Comparison of ENCODE assay signal across 29 cellular contexts in genomic region chr3:50210510-50211367, GRCh38. TPM values are rescaled to one million over a fixed set of nuclear protein-coding genes. Genes with fewer than 3 reads are reported as not detected.
DNase-seq lines count a peak whose midpoint lies in the region; ATAC-seq, FAIRE-seq and TF ChIP-seq lines count a peak whose summit lies in the region.
"Had no signal": no experiment of that assay in that cellular context is flagged by ENCODE, and none has a peak within 500 bp of the region (broad histone marks: within the 10 kb centered on the region; RNA-seq: fewer than 3 reads in every experiment).

No MANE protein-coding gene starts in this region.

- H3K4me2 ChIP-seq in HepG2 (ENCODE audit: low read depth, low read length), result peak overlapping the region; percentile 79

- in situ Hi-C loops in HepG2 (cut with HindIII; ENCODE audit: extremely low pct_ligation_motif_present, low pct_unique_long_range_greater_than_20kb), result no loop called here

- peak overlapping the region; percentile 87 for H3K27ac ChIP-seq in WERI-Rb-1
- H3K27ac ChIP-seq in HepG2 (ENCODE audit: extremely low read length, insufficient read depth, low read length), result peak overlapping the region; percentile 99
- H3K27ac ChIP-seq: BLaER1, brain microvascular endothelial cell, esophagus muscularis mucosa, gastroesophageal sphincter, stomach, upper lobe of left lung had no signal

- H3K27me3 Mint-ChIP-seq in activated T-helper 2 cell treated with anti-CD3 and anti-CD28 coated beads, Interferon-gamma antibody, Interleukin-2, Interleukin-4, amounts not matched to agents 10 μg/mL and 5 μg/mL and 100 μg/mL, durations not matched to agents 14 hours and 24 hours and 36 hours (ENCODE audit: low read depth), result peaks cover 21% of the 10 kb centered on the region

- peak; percentile 77 for DNase-seq in DMS53 (lab: John Stamatoyannopoulos, UW)
- peak; percentile 88 for DNase-seq in NCI-H146 (lab: John Stamatoyannopoulos, UW)
- DNase-seq in WERI-Rb-1, result peak; percentile 35
- peak; percentile 81 for DNase-seq in HepG2 (ENCODE audit: low spot score)
- no peak for DNase-seq in BE2C
- no peak for DNase-seq in GM12891 (ENCODE audit: insufficient read length, low spot score)
- DNase-seq in activated T-helper 2 cell treated with anti-CD3 and anti-CD28 coated beads, Interferon-gamma antibody, Interleukin-2, Interleukin-4, amounts not matched to agents 10 μg/mL and 5 μg/mL and 100 μg/mL, durations not matched to agents 14 hours and 24 hours and 36 hours (ENCODE audit: low spot score), result no peak
- DNase-seq: activated CD4-positive, alpha-beta T cell treated with anti-CD3 and anti-CD28 coated beads, Interleukin-2, amount 50 U/mL, for 4 hours; activated effector memory CD4-positive, alpha-beta T cell treated with anti-CD3 and anti-CD28 coated beads, Interleukin-2, amount 50 U/mL, for 16 hours; activated naive CD8-positive, alpha-beta T cell treated with anti-CD3 and anti-CD28 coated beads, Interleukin-2, amount 50 U/mL, for 24 hours; brain microvascular endothelial cell; GOT3; mesendoderm; MM.1S; naive thymus-derived CD4-positive, alpha-beta T cell; NCI-H1694; NCI-H2227 treated with DMSO at 0.1 percent for 48 hours; retina; stimulated activated CD4-positive, alpha-beta T cell treated with anti-CD3 and anti-CD28 coated beads, Interleukin-12 subunit alpha, Interleukin-12 subunit beta, amount 100 ng/mL, for 4 hours; stomach; T-helper 2 cell; upper lobe of left lung had no signal

- no peak for TF ChIP-seq CTCF in WERI-Rb-1 (IDR thresholded peaks at IDR 0.05; ENCODE audit: low read depth, low read length)
- no peak for TF ChIP-seq CTCF in HepG2 (CRISPR knock-in tag; IDR thresholded peaks at IDR 0.05)
- no peak for TF ChIP-seq CTCF in BE2C (IDR thresholded peaks at IDR 0.05; ENCODE audit: low read depth, low read length)

- H3K9ac ChIP-seq in HepG2 (ENCODE audit: insufficient read depth, low read depth, low read length), result peak overlapping the region; percentile 74
- H3K9ac ChIP-seq: BLaER1 had no signal

- no peaks in the 10 kb centered on the region for H3K36me3 Mint-ChIP-seq in activated T-helper 2 cell treated with anti-CD3 and anti-CD28 coated beads, Interferon-gamma antibody, Interleukin-2, Interleukin-4, amounts not matched to agents 10 μg/mL and 5 μg/mL and 100 μg/mL, durations not matched to agents 14 hours and 24 hours and 36 hours (ENCODE audit: low read depth)
- H3K36me3 Mint-ChIP-seq: naive thymus-derived CD4-positive, alpha-beta T cell had no signal

- H3K27ac Mint-ChIP-seq in activated T-helper 2 cell treated with anti-CD3 and anti-CD28 coated beads, Interferon-gamma antibody, Interleukin-2, Interleukin-4, amounts not matched to agents 10 μg/mL and 5 μg/mL and 100 μg/mL, durations not matched to agents 14 hours and 24 hours and 36 hours, result no peak overlapping the region
- H3K27ac Mint-ChIP-seq: activated naive CD8-positive, alpha-beta T cell treated with anti-CD3 and anti-CD28 coated beads, Interleukin-2, amount 50 U/mL, for 24 hours; naive thymus-derived CD4-positive, alpha-beta T cell had no signal

- H3K9me3 ChIP-seq in WERI-Rb-1 (ENCODE audit: severe bottlenecking), result no peaks in the 10 kb centered on the region
- H3K9me3 ChIP-seq in HepG2 (ENCODE audit: low read length), result no peaks in the 10 kb centered on the region
- no peaks in the 10 kb centered on the region for H3K9me3 ChIP-seq in BE2C
- H3K9me3 ChIP-seq: BLaER1, esophagus muscularis mucosa, gastroesophageal sphincter, stomach, upper lobe of left lung had no signal

- H4K20me1 ChIP-seq in HepG2 (ENCODE audit: insufficient read depth, low read length), result peaks cover 4% of the 10 kb centered on the region; the same call in 1 of the 2 replicates

- FAIRE-seq in HepG2 (lab: Jason Lieb, UNC) (peak; percentile 60), GM12891 (lab: Jason Lieb, UNC) (no peak)

- H3K4me3 Mint-ChIP-seq in activated T-helper 2 cell treated with anti-CD3 and anti-CD28 coated beads, Interferon-gamma antibody, Interleukin-2, Interleukin-4, amounts not matched to agents 10 μg/mL and 5 μg/mL and 100 μg/mL, durations not matched to agents 14 hours and 24 hours and 36 hours (ENCODE audit: low read depth), result no peak overlapping the region
- H3K4me3 Mint-ChIP-seq: activated naive CD8-positive, alpha-beta T cell treated with anti-CD3 and anti-CD28 coated beads, Interleukin-2, amount 50 U/mL, for 24 hours; naive thymus-derived CD4-positive, alpha-beta T cell had no signal

- H3K27me3 ChIP-seq in WERI-Rb-1 (ENCODE audit: insufficient read depth, low read depth, severe bottlenecking), result no peaks in the 10 kb centered on the region
- H3K27me3 ChIP-seq in HepG2 (ENCODE audit: control insufficient read depth in 1 of 2, insufficient read depth in 2 of 2, low read length in 2 of 2), result no peaks in the 10 kb centered on the region
- H3K27me3 ChIP-seq in BE2C, result peaks cover 3% of the 10 kb centered on the region

- TF ChIP-seq EP300 in HepG2 (IDR thresholded peaks at IDR 0.05; ENCODE audit: low read depth in 2 of 2, low read length in 2 of 2), result peak in 1 of 2 experiments; percentile 88; a peak in 3 of 4 replicates
- TF ChIP-seq EP300 in HepG2 (CRISPR knock-in tag; IDR thresholded peaks at IDR 0.05; ENCODE audit: borderline replicate concordance), result peak; percentile 80; the same call in 1 of the 2 replicates

- H3K4me1 ChIP-seq in HepG2 (ENCODE audit: insufficient read depth, low read length) (peaks cover 83% of the 10 kb centered on the region), BE2C (no peaks in the 10 kb centered on the region)

- CTCF ChIA-PET in HepG2 (lab: Yijun Ruan, JAX; ENCODE audit: low intra/inter-chr PET ratio, low total read pairs), result interaction anchor here (2.7 kb wide), 1 partner anchor 16 kb away, joined by 15 read pairs; no protein-coding TSS in a partner anchor

- POLR2A ChIA-PET in HepG2 (lab: Yijun Ruan, JAX), result interaction anchor here (0.6 to 16.5 kb wide), 20 partner anchors 5 to 126 kb away, joined by 3 to 844 read pairs (median 9); partner anchors contain the start of genes GNAI2, GNAT1, HYAL1 and HYAL3

- peaks cover 45% of the 10 kb centered on the region for H3K79me2 ChIP-seq in HepG2 (ENCODE audit: insufficient read depth, low read length)

- peak; percentile 69 for ATAC-seq in HepG2
- ATAC-seq in HG03025 (IDR thresholded peaks at IDR 0.05; ENCODE audit: low FRiP score, unreplicated experiment), result no peak
- ATAC-seq: activated naive CD8-positive, alpha-beta T cell treated with anti-CD3 and anti-CD28 coated beads, Interleukin-2, amount 50 U/mL, for 24 hours; gastroesophageal sphincter; naive thymus-derived CD4-positive, alpha-beta T cell; Panc1 had no signal

- 0 out of 2 replicates have a peak, but pooled peaks have one; percentile 29 for TF ChIP-seq RAD21 in HepG2 (CRISPR knock-in tag; IDR thresholded peaks at IDR 0.05)

- H3K4me3 ChIP-seq in WERI-Rb-1 (ENCODE audit: low read depth, low read length) (no peak overlapping the region), HepG2 (replicated peaks in 1 of 3; ENCODE audit: insufficient read depth in 1 of 3, low read depth in 2 of 3, low read length in 3 of 3) (peak overlapping the region in 2 of 3 experiments; percentile 15 to 61; a peak in 3 of 6 replicates), BE2C (ENCODE audit: low read depth, low read length) (no peak overlapping the region)
- H3K4me3 ChIP-seq: BLaER1, esophagus muscularis mucosa, gastroesophageal sphincter, stomach, upper lobe of left lung had no signal

- no peak overlapping the region for H2AFZ ChIP-seq in HepG2 (ENCODE audit: low read length)

- WGBS in HepG2 (ENCODE audit: low lambda C conversion rate), result 0% methylated on average over 2 of the region's 13 CpGs

- intact Hi-C loops in HepG2 (cut with micrococcal nuclease; ENCODE audit: unreplicated experiment), result loop anchor here (1.0 kb wide), 1 partner anchor 15 kb away; no protein-coding TSS in a partner anchor
- intact Hi-C loops in activated T-helper 2 cell treated with anti-CD3 and anti-CD28 coated beads, Interferon-gamma antibody, Interleukin-2, Interleukin-4, amounts not matched to agents 10 μg/mL and 5 μg/mL and 100 μg/mL, durations not matched to agents 14 hours and 24 hours and 36 hours (cut with micrococcal nuclease), result no loop called here

- H3K4me1 Mint-ChIP-seq in activated T-helper 2 cell treated with anti-CD3 and anti-CD28 coated beads, Interferon-gamma antibody, Interleukin-2, Interleukin-4, amounts not matched to agents 10 μg/mL and 5 μg/mL and 100 μg/mL, durations not matched to agents 14 hours and 24 hours and 36 hours (ENCODE audit: low read depth), result no peaks in the 10 kb centered on the region
- H3K4me1 Mint-ChIP-seq: naive thymus-derived CD4-positive, alpha-beta T cell had no signal

- H3K9me3 Mint-ChIP-seq in activated T-helper 2 cell treated with anti-CD3 and anti-CD28 coated beads, Interferon-gamma antibody, Interleukin-2, Interleukin-4, amounts not matched to agents 10 μg/mL and 5 μg/mL and 100 μg/mL, durations not matched to agents 14 hours and 24 hours and 36 hours, result no peaks in the 10 kb centered on the region
- H3K9me3 Mint-ChIP-seq: activated naive CD8-positive, alpha-beta T cell treated with anti-CD3 and anti-CD28 coated beads, Interleukin-2, amount 50 U/mL, for 24 hours; naive thymus-derived CD4-positive, alpha-beta T cell had no signal

- no TSS peak for BruUV-seq in HepG2 (replicated peaks; lab: Mats Ljungman, UMichigan)

- H3K36me3 ChIP-seq in WERI-Rb-1 (peaks cover 13% of the 10 kb centered on the region; the same call in 1 of the 2 replicates), HepG2 (replicated peaks in 1 of 2; ENCODE audit: control insufficient read depth in 1 of 2, insufficient read depth in 2 of 2, low read length in 2 of 2) (peaks cover 4 to 22% of the 10 kb centered on the region in 2 experiments; a peak in 4 of 5 replicates), BE2C (no peaks in the 10 kb centered on the region)
- H3K36me3 ChIP-seq: BLaER1, brain microvascular endothelial cell, esophagus muscularis mucosa, gastroesophageal sphincter, stomach, upper lobe of left lung had no signal

- TF ChIP-seq POLR2A in HepG2 (IDR thresholded peaks at IDR 0.05; ENCODE audit: insufficient read depth in 1 of 2, low read depth in 2 of 2, low read length in 2 of 2) (no peak), GM12891 (IDR thresholded peaks at IDR 0.05; ENCODE audit: low read depth, low read length) (no peak)

RNA-seq across cellular contexts. Expression of gene SLC38A3, which starts 5.7 kb away (rescaled TPM):
- 14.3 and 29.8 TPM in 2 replicates for total RNA-seq in HepG2 (2016; rRNA removed; fragmentation: Illumina TruSeq; extraction: Trizol)
- total RNA-seq in HepG2 (2016; cell fraction: cytosol; rRNA removed; fragmentation: Illumina TruSeq; extraction: Trizol; ENCODE audit: low read depth), result 9.4 and 12.0 TPM in 2 replicates
- total RNA-seq in HepG2 (2016; cell fraction: insoluble cytoplasmic fraction; rRNA removed; fragmentation: Illumina TruSeq; extraction: Trizol), result 14.3 and 31.3 TPM in 2 replicates
- 13.7 and 15.1 TPM in 2 replicates for total RNA-seq in HepG2 (2016; cell fraction: membrane; rRNA removed; fragmentation: Illumina TruSeq; extraction: Trizol)
- total RNA-seq in HepG2 (2016; cell fraction: nucleus; rRNA removed; fragmentation: Illumina TruSeq; extraction: Trizol), result 51.2 and 60.9 TPM in 2 replicates
- 164 and 247 TPM in 2 replicates for polyA plus RNA-seq in HepG2 (2011; rRNA removed)
- 69.6 and 77.8 TPM in 2 replicates for polyA plus RNA-seq in HepG2 (2011; cell fraction: cytosol; rRNA removed)
- 645 and 755 TPM in 2 replicates for polyA plus RNA-seq in HepG2 (2011; cell fraction: nucleus; rRNA removed)
- polyA plus RNA-seq in HepG2 (2012), result 101 and 126 TPM in 2 replicates
- polyA plus RNA-seq in HepG2 (2016; cell fraction: cytosol; fragmentation: Illumina TruSeq; extraction: Trizol; ENCODE audit: low read depth), result 7.3 and 7.5 TPM in 2 replicates
- 17.2 and 22.9 TPM in 2 replicates for polyA plus RNA-seq in HepG2 (2016; cell fraction: insoluble cytoplasmic fraction; fragmentation: Illumina TruSeq; extraction: Trizol; ENCODE audit: low read depth)
- 12.8 and 13.7 TPM in 2 replicates for polyA plus RNA-seq in HepG2 (2016; cell fraction: membrane; fragmentation: Illumina TruSeq; extraction: Trizol; ENCODE audit: low read depth)
- 146 and 148 TPM in 2 replicates for polyA plus RNA-seq in HepG2 (2016; cell fraction: nucleus; fragmentation: Illumina TruSeq; extraction: Trizol; ENCODE audit: insufficient read depth, low read depth)
- 0.14 and 257 TPM in 2 replicates for polyA minus RNA-seq in HepG2 (2011; rRNA and poly(A)+ RNA removed; ENCODE audit: low replicate concordance)
- 61.1 and 83.0 TPM in 2 replicates for polyA minus RNA-seq in HepG2 (2011; cell fraction: cytosol; rRNA and poly(A)+ RNA removed)
- 113 and 140 TPM in 2 replicates for polyA minus RNA-seq in HepG2 (2011; cell fraction: nucleus; rRNA and poly(A)+ RNA removed)
- 0.43 TPM for polyA plus RNA-seq in BE2C (2012; ENCODE audit: insufficient read depth, insufficient read length, low read depth)
- polyA plus RNA-seq in GM12891 (2012; ENCODE audit: low read depth, missing spikeins), result not detected
- total RNA-seq in activated T-helper 2 cell treated with anti-CD3 and anti-CD28 coated beads, Interferon-gamma antibody, Interleukin-2, Interleukin-4, amounts not matched to agents 10 μg/mL and 5 μg/mL and 100 μg/mL, durations not matched to agents 14 hours and 24 hours and 36 hours, result not detected in 2 replicates
- total RNA-seq: Daoy had no signal
- polyA plus RNA-seq: naive thymus-derived CD4-positive, alpha-beta T cell had no signal

RNA-seq across cellular contexts. Expression of gene GNAT1, which starts 19.3 kb away (rescaled TPM):
- total RNA-seq in HepG2 (2016; rRNA removed; fragmentation: Illumina TruSeq; extraction: Trizol), result 0.15 TPM in 1 of 2 replicates, not detected in the other
- 1.8 and 2.0 TPM in 2 replicates for total RNA-seq in HepG2 (2016; cell fraction: cytosol; rRNA removed; fragmentation: Illumina TruSeq; extraction: Trizol; ENCODE audit: low read depth)
- total RNA-seq in HepG2 (2016; cell fraction: insoluble cytoplasmic fraction; rRNA removed; fragmentation: Illumina TruSeq; extraction: Trizol), result 0.09 and 0.28 TPM in 2 replicates
- 0.87 and 1.1 TPM in 2 replicates for total RNA-seq in HepG2 (2016; cell fraction: membrane; rRNA removed; fragmentation: Illumina TruSeq; extraction: Trizol)
- total RNA-seq in HepG2 (2016; cell fraction: nucleus; rRNA removed; fragmentation: Illumina TruSeq; extraction: Trizol), result 0.25 and 0.44 TPM in 2 replicates
- polyA plus RNA-seq in HepG2 (2011; rRNA removed), result 0.03 TPM in 1 of 2 replicates, not detected in the other
- polyA plus RNA-seq in HepG2 (2011; cell fraction: cytosol; rRNA removed), result not detected in 2 replicates
- polyA plus RNA-seq in HepG2 (2011; cell fraction: nucleus; rRNA removed), result 0.14 and 0.33 TPM in 2 replicates
- polyA plus RNA-seq in HepG2 (2012), result 0.08 TPM in 1 of 2 replicates, not detected in the other
- not detected in 2 replicates for polyA plus RNA-seq in HepG2 (2016; cell fraction: cytosol; fragmentation: Illumina TruSeq; extraction: Trizol; ENCODE audit: low read depth)
- not detected in 2 replicates for polyA plus RNA-seq in HepG2 (2016; cell fraction: insoluble cytoplasmic fraction; fragmentation: Illumina TruSeq; extraction: Trizol; ENCODE audit: low read depth)
- not detected in 2 replicates for polyA plus RNA-seq in HepG2 (2016; cell fraction: membrane; fragmentation: Illumina TruSeq; extraction: Trizol; ENCODE audit: low read depth)
- 0.31 TPM in 1 of 2 replicates, not detected in the other for polyA plus RNA-seq in HepG2 (2016; cell fraction: nucleus; fragmentation: Illumina TruSeq; extraction: Trizol; ENCODE audit: insufficient read depth, low read depth)
- polyA minus RNA-seq in HepG2 (2011; rRNA and poly(A)+ RNA removed; ENCODE audit: low replicate concordance), result 0.47 and 2.3 TPM in 2 replicates
- polyA minus RNA-seq in HepG2 (2011; cell fraction: cytosol; rRNA and poly(A)+ RNA removed), result 0.26 TPM in 1 of 2 replicates, not detected in the other
- polyA minus RNA-seq in HepG2 (2011; cell fraction: nucleus; rRNA and poly(A)+ RNA removed), result 1.2 and 1.5 TPM in 2 replicates
- polyA plus RNA-seq in BE2C (2012; ENCODE audit: insufficient read depth, insufficient read length, low read depth), result not detected
- polyA plus RNA-seq in GM12891 (2012; ENCODE audit: low read depth, missing spikeins), result not detected
- total RNA-seq in activated T-helper 2 cell treated with anti-CD3 and anti-CD28 coated beads, Interferon-gamma antibody, Interleukin-2, Interleukin-4, amounts not matched to agents 10 μg/mL and 5 μg/mL and 100 μg/mL, durations not matched to agents 14 hours and 24 hours and 36 hours, result not detected in 2 replicates
- total RNA-seq: Daoy, esophagus muscularis mucosa, gastroesophageal sphincter, SK-MEL-5, stomach had no signal
- polyA plus RNA-seq: naive thymus-derived CD4-positive, alpha-beta T cell; stomach had no signal

RNA-seq across cellular contexts. Expression of gene GNAI2, which starts 25.3 kb away (rescaled TPM):
- 34.5 and 51.1 TPM in 2 replicates for total RNA-seq in HepG2 (2016; rRNA removed; fragmentation: Illumina TruSeq; extraction: Trizol)
- 26.6 and 32.1 TPM in 2 replicates for total RNA-seq in HepG2 (2016; cell fraction: cytosol; rRNA removed; fragmentation: Illumina TruSeq; extraction: Trizol; ENCODE audit: low read depth)
- total RNA-seq in HepG2 (2016; cell fraction: insoluble cytoplasmic fraction; rRNA removed; fragmentation: Illumina TruSeq; extraction: Trizol), result 33.4 and 51.3 TPM in 2 replicates
- total RNA-seq in HepG2 (2016; cell fraction: membrane; rRNA removed; fragmentation: Illumina TruSeq; extraction: Trizol), result 43.7 and 48.0 TPM in 2 replicates
- total RNA-seq in HepG2 (2016; cell fraction: nucleus; rRNA removed; fragmentation: Illumina TruSeq; extraction: Trizol), result 26.6 and 32.5 TPM in 2 replicates
- 66.1 and 66.2 TPM in 2 replicates for polyA plus RNA-seq in HepG2 (2011; rRNA removed)
- polyA plus RNA-seq in HepG2 (2011; cell fraction: cytosol; rRNA removed), result 64.5 and 77.2 TPM in 2 replicates
- polyA plus RNA-seq in HepG2 (2011; cell fraction: nucleus; rRNA removed), result 39.4 and 42.6 TPM in 2 replicates
- 25.4 and 25.9 TPM in 2 replicates for polyA plus RNA-seq in HepG2 (2012)
- polyA plus RNA-seq in HepG2 (2016; cell fraction: cytosol; fragmentation: Illumina TruSeq; extraction: Trizol; ENCODE audit: low read depth), result 37.3 and 42.8 TPM in 2 replicates
- 57.1 and 66.6 TPM in 2 replicates for polyA plus RNA-seq in HepG2 (2016; cell fraction: insoluble cytoplasmic fraction; fragmentation: Illumina TruSeq; extraction: Trizol; ENCODE audit: low read depth)
- 69.3 and 71.1 TPM in 2 replicates for polyA plus RNA-seq in HepG2 (2016; cell fraction: membrane; fragmentation: Illumina TruSeq; extraction: Trizol; ENCODE audit: low read depth)
- 73.5 and 75.3 TPM in 2 replicates for polyA plus RNA-seq in HepG2 (2016; cell fraction: nucleus; fragmentation: Illumina TruSeq; extraction: Trizol; ENCODE audit: insufficient read depth, low read depth)
- polyA minus RNA-seq in HepG2 (2011; rRNA and poly(A)+ RNA removed; ENCODE audit: low replicate concordance), result 111 and 236 TPM in 2 replicates
- polyA minus RNA-seq in HepG2 (2011; cell fraction: cytosol; rRNA and poly(A)+ RNA removed), result 26.0 and 26.4 TPM in 2 replicates
- polyA minus RNA-seq in HepG2 (2011; cell fraction: nucleus; rRNA and poly(A)+ RNA removed), result 16.4 and 20.0 TPM in 2 replicates
- 107 TPM for polyA plus RNA-seq in BE2C (2012; ENCODE audit: insufficient read depth, insufficient read length, low read depth)
- polyA plus RNA-seq in GM12891 (2012; ENCODE audit: low read depth, missing spikeins), result 177 TPM
- 267 and 269 TPM in 2 replicates for total RNA-seq in activated T-helper 2 cell treated with anti-CD3 and anti-CD28 coated beads, Interferon-gamma antibody, Interleukin-2, Interleukin-4, amounts not matched to agents 10 μg/mL and 5 μg/mL and 100 μg/mL, durations not matched to agents 14 hours and 24 hours and 36 hours

RNA-seq across cellular contexts. Expression of gene SEMA3F, which starts 55.6 kb away (rescaled TPM):
- total RNA-seq in HepG2 (2016; rRNA removed; fragmentation: Illumina TruSeq; extraction: Trizol), result 3.6 and 7.6 TPM in 2 replicates
- total RNA-seq in HepG2 (2016; cell fraction: cytosol; rRNA removed; fragmentation: Illumina TruSeq; extraction: Trizol; ENCODE audit: low read depth), result 1.5 and 1.7 TPM in 2 replicates
- total RNA-seq in HepG2 (2016; cell fraction: insoluble cytoplasmic fraction; rRNA removed; fragmentation: Illumina TruSeq; extraction: Trizol), result 3.6 and 8.8 TPM in 2 replicates
- total RNA-seq in HepG2 (2016; cell fraction: membrane; rRNA removed; fragmentation: Illumina TruSeq; extraction: Trizol), result 4.9 and 5.4 TPM in 2 replicates
- total RNA-seq in HepG2 (2016; cell fraction: nucleus; rRNA removed; fragmentation: Illumina TruSeq; extraction: Trizol), result 8.8 and 9.1 TPM in 2 replicates
- 14.8 and 17.2 TPM in 2 replicates for polyA plus RNA-seq in HepG2 (2011; rRNA removed)
- 13.5 and 13.7 TPM in 2 replicates for polyA plus RNA-seq in HepG2 (2011; cell fraction: cytosol; rRNA removed)
- polyA plus RNA-seq in HepG2 (2011; cell fraction: nucleus; rRNA removed), result 22.1 and 33.2 TPM in 2 replicates
- 9.5 and 12.9 TPM in 2 replicates for polyA plus RNA-seq in HepG2 (2012)
- polyA plus RNA-seq in HepG2 (2016; cell fraction: cytosol; fragmentation: Illumina TruSeq; extraction: Trizol; ENCODE audit: low read depth), result 2.0 and 2.5 TPM in 2 replicates
- polyA plus RNA-seq in HepG2 (2016; cell fraction: insoluble cytoplasmic fraction; fragmentation: Illumina TruSeq; extraction: Trizol; ENCODE audit: low read depth), result 6.6 and 7.1 TPM in 2 replicates
- 5.8 and 6.2 TPM in 2 replicates for polyA plus RNA-seq in HepG2 (2016; cell fraction: membrane; fragmentation: Illumina TruSeq; extraction: Trizol; ENCODE audit: low read depth)
- polyA plus RNA-seq in HepG2 (2016; cell fraction: nucleus; fragmentation: Illumina TruSeq; extraction: Trizol; ENCODE audit: insufficient read depth, low read depth), result 22.2 and 24.9 TPM in 2 replicates
- polyA minus RNA-seq in HepG2 (2011; rRNA and poly(A)+ RNA removed; ENCODE audit: low replicate concordance), result 63.3 and 65.7 TPM in 2 replicates
- 14.4 and 15.7 TPM in 2 replicates for polyA minus RNA-seq in HepG2 (2011; cell fraction: cytosol; rRNA and poly(A)+ RNA removed)
- polyA minus RNA-seq in HepG2 (2011; cell fraction: nucleus; rRNA and poly(A)+ RNA removed), result 7.2 and 9.3 TPM in 2 replicates
- polyA plus RNA-seq in BE2C (2012; ENCODE audit: insufficient read depth, insufficient read length, low read depth), result 43.3 TPM
- 0.19 TPM for polyA plus RNA-seq in GM12891 (2012; ENCODE audit: low read depth, missing spikeins)
- total RNA-seq in activated T-helper 2 cell treated with anti-CD3 and anti-CD28 coated beads, Interferon-gamma antibody, Interleukin-2, Interleukin-4, amounts not matched to agents 10 μg/mL and 5 μg/mL and 100 μg/mL, durations not matched to agents 14 hours and 24 hours and 36 hours, result 0.11 and 0.21 TPM in 2 replicates
- polyA plus RNA-seq: naive thymus-derived CD4-positive, alpha-beta T cell had no signal

RNA-seq across cellular contexts. Expression of gene SEMA3B, which starts 58.2 kb away (rescaled TPM):
- total RNA-seq in HepG2 (2016; rRNA removed; fragmentation: Illumina TruSeq; extraction: Trizol), result 25.6 and 93.2 TPM in 2 replicates
- 12.3 and 13.3 TPM in 2 replicates for total RNA-seq in HepG2 (2016; cell fraction: cytosol; rRNA removed; fragmentation: Illumina TruSeq; extraction: Trizol; ENCODE audit: low read depth)
- total RNA-seq in HepG2 (2016; cell fraction: insoluble cytoplasmic fraction; rRNA removed; fragmentation: Illumina TruSeq; extraction: Trizol), result 23.5 and 94.1 TPM in 2 replicates
- total RNA-seq in HepG2 (2016; cell fraction: membrane; rRNA removed; fragmentation: Illumina TruSeq; extraction: Trizol), result 18.0 and 19.0 TPM in 2 replicates
- 106 and 120 TPM in 2 replicates for total RNA-seq in HepG2 (2016; cell fraction: nucleus; rRNA removed; fragmentation: Illumina TruSeq; extraction: Trizol)
- 158 and 173 TPM in 2 replicates for polyA plus RNA-seq in HepG2 (2011; rRNA removed)
- polyA plus RNA-seq in HepG2 (2011; cell fraction: cytosol; rRNA removed), result 99.8 and 199 TPM in 2 replicates
- 824 and 1,487 TPM in 2 replicates for polyA plus RNA-seq in HepG2 (2011; cell fraction: nucleus; rRNA removed)
- polyA plus RNA-seq in HepG2 (2012), result 48.8 and 75.5 TPM in 2 replicates
- polyA plus RNA-seq in HepG2 (2016; cell fraction: cytosol; fragmentation: Illumina TruSeq; extraction: Trizol; ENCODE audit: low read depth), result 10.5 and 10.8 TPM in 2 replicates
- 26.4 and 37.1 TPM in 2 replicates for polyA plus RNA-seq in HepG2 (2016; cell fraction: insoluble cytoplasmic fraction; fragmentation: Illumina TruSeq; extraction: Trizol; ENCODE audit: low read depth)
- polyA plus RNA-seq in HepG2 (2016; cell fraction: membrane; fragmentation: Illumina TruSeq; extraction: Trizol; ENCODE audit: low read depth), result 15.3 and 17.6 TPM in 2 replicates
- 390 and 409 TPM in 2 replicates for polyA plus RNA-seq in HepG2 (2016; cell fraction: nucleus; fragmentation: Illumina TruSeq; extraction: Trizol; ENCODE audit: insufficient read depth, low read depth)
- 84.6 and 160 TPM in 2 replicates for polyA minus RNA-seq in HepG2 (2011; rRNA and poly(A)+ RNA removed; ENCODE audit: low replicate concordance)
- polyA minus RNA-seq in HepG2 (2011; cell fraction: cytosol; rRNA and poly(A)+ RNA removed), result 55.4 and 70.0 TPM in 2 replicates
- 81.1 and 108 TPM in 2 replicates for polyA minus RNA-seq in HepG2 (2011; cell fraction: nucleus; rRNA and poly(A)+ RNA removed)
- 1.5 TPM for polyA plus RNA-seq in BE2C (2012; ENCODE audit: insufficient read depth, insufficient read length, low read depth)
- polyA plus RNA-seq in GM12891 (2012; ENCODE audit: low read depth, missing spikeins), result 0.35 TPM
- 0.30 and 0.68 TPM in 2 replicates for total RNA-seq in activated T-helper 2 cell treated with anti-CD3 and anti-CD28 coated beads, Interferon-gamma antibody, Interleukin-2, Interleukin-4, amounts not matched to agents 10 μg/mL and 5 μg/mL and 100 μg/mL, durations not matched to agents 14 hours and 24 hours and 36 hours
- polyA plus RNA-seq: naive thymus-derived CD4-positive, alpha-beta T cell had no signal

Comparison
In these comparisons a context has a peak if more than half of its experiments do, and no peak if none do; other contexts are left out.
1. DNase-seq: peak in DMS53 (single experiment), NCI-H146 (single experiment), WERI-Rb-1 (single experiment) and HepG2 (single experiment); none in BE2C (single experiment), GM12891 (single experiment) and activated T-helper 2 cell treated with anti-CD3 and anti-CD28 coated beads, Interferon-gamma antibody, Interleukin-2, Interleukin-4, amounts not matched to agents 10 μg/mL and 5 μg/mL and 100 μg/mL, durations not matched to agents 14 hours and 24 hours and 36 hours (single experiment).
2. H3K4me3 ChIP-seq: peak in HepG2 (2 of 3); none in WERI-Rb-1 (single experiment) and BE2C (single experiment).
3. RNA of gene SLC38A3, which starts 5.7 kb away (total RNA-seq): 9.4 to 60.9 TPM in HepG2; not detected in activated T-helper 2 cell treated with anti-CD3 and anti-CD28 coated beads, Interferon-gamma antibody, Interleukin-2, Interleukin-4, amounts not matched to agents 10 μg/mL and 5 μg/mL and 100 μg/mL, durations not matched to agents 14 hours and 24 hours and 36 hours; every median in the first group is over 10 times any median in the second.